8 cellular contexts compared by ENCODE assay signal in genomic region chr9:92762781-92763708, GRCh38. TPM values are rescaled to one million over a fixed set of nuclear protein-coding genes. Genes with fewer than 3 reads are reported as not detected.
DNase-seq lines count a peak whose midpoint lies in the region; ATAC-seq and TF ChIP-seq lines count a peak whose summit lies in the region.

No MANE protein-coding gene starts in this region.

- H3K4me3 ChIP-seq in adrenal gland (peak overlapping the region in 3 of 4 donors; percentile 22 to 97 (median 84)), lower leg skin (ENCODE audit: low read depth, poor library complexity, severe bottlenecking) (peak overlapping the region; percentile 94), transverse colon (peak overlapping the region; percentile 62 to 93 (median 90))

- in situ Hi-C loops in transverse colon (cut with MboI; ENCODE audit: low pct_ligation_motif_present in 1 of 4, low pct_unique_long_range_greater_than_20kb in 1 of 4, low sequenced_read_pairs in 3 of 4), result no loop called here

- H3K9me3 ChIP-seq in adrenal gland (replicated peaks in 1 of 3) (no peaks in the 10 kb centered on the region), transverse colon (no peaks in the 10 kb centered on the region)

- TF ChIP-seq CTCF in adrenal gland (IDR thresholded peaks at IDR 0.05) (no peak), lower leg skin (IDR thresholded peaks at IDR 0.05) (no peak), transverse colon (IDR thresholded peaks at IDR 0.05) (no peak)

- H3K27ac ChIP-seq in adrenal gland, result peak overlapping the region in 3 of 5 donors; percentile 34 to 100 (median 48)
- H3K27ac ChIP-seq in transverse colon, result peak overlapping the region; percentile 80 to 100 (median 92)

- intact Hi-C loops in adrenal gland (cut with DNase I) (loop anchor here (10.0 kb wide), 1 partner anchor 48 kb away; no protein-coding TSS in a partner anchor), lower leg skin (cut with DNase I; ENCODE audit: low total_unique reads) (no loop called here), transverse colon (cut with DNase I; ENCODE audit: low total_unique reads) (no loop called here)

- H3K36me3 ChIP-seq in adrenal gland (replicated peaks in 1 of 2), result no peaks in the 10 kb centered on the region
- no peaks in the 10 kb centered on the region for H3K36me3 ChIP-seq in transverse colon

- ATAC-seq in GM18909 (IDR thresholded peaks at IDR 0.05; ENCODE audit: poor library complexity, unreplicated experiment), result no peak

- TF ChIP-seq POLR2A in adrenal gland (IDR thresholded peaks at IDR 0.05) (no peak), lower leg skin (IDR thresholded peaks at IDR 0.05) (no peak), transverse colon (IDR thresholded peaks at IDR 0.05) (no peak)

- H3K4me1 ChIP-seq in adrenal gland (replicated peaks in 1 of 2), result peaks cover 15 to 48% of the 10 kb centered on the region in 2 donors
- H3K4me1 ChIP-seq in transverse colon, result peaks cover 22 to 52% (median 28%) of the 10 kb centered on the region in 4 donors

- TF ChIP-seq EP300 in transverse colon (IDR thresholded peaks at IDR 0.05; ENCODE audit: low read depth), result no peak

- DNase-seq in activated effector memory CD4-positive, alpha-beta T cell treated with anti-CD3 and anti-CD28 coated beads, Interleukin-2, amount 50 U/mL, for 16 hours, result peak; percentile 64
- DNase-seq in activated effector memory CD4-positive, alpha-beta T cell treated with Interleukin-2 at 50 U/mL for 16 hours, result no peak
- peak in 2 of 7 donors; percentile 26 to 54 for DNase-seq in adrenal gland
- peak in 1 of 2 donors; percentile 84 for DNase-seq in lower leg skin (ENCODE audit: low spot score in 2 of 2)
- no peak for DNase-seq in transverse colon
- no peak for DNase-seq in NCI-H524 (lab: John Stamatoyannopoulos, UW)
- DNase-seq in SW 1271 (lab: John Stamatoyannopoulos, UW), result no peak

- WGBS in adrenal gland, 4 donors, result 39 to 52% (median 50%) methylated on average over 12 to 19 of the region's 19 CpGs
- 35% methylated on average over 19 of the region's 19 CpGs for WGBS in lower leg skin, 2 donors
- 63 to 80% methylated on average over 2 to 19 of the region's 19 CpGs for WGBS in transverse colon (ENCODE audit: low coverage in 1 of 2), 2 donors

- no peaks in the 10 kb centered on the region for H3K27me3 ChIP-seq in adrenal gland
- H3K27me3 ChIP-seq in transverse colon, result no peaks in the 10 kb centered on the region

RNA-seq across cellular contexts. Expression of gene BICD2, which starts 1.6 kb away (rescaled TPM):
- total RNA-seq in adrenal gland (10 to 100 TPM; 20.1 to 33.8 (median 26.2) TPM), lower leg skin (100 to 1,000 TPM; 177 to 182 (median 180) TPM), transverse colon (10 to 100 TPM; 15.7 to 29.3 (median 19.7) TPM)
- 10 to 100 TPM in 2 of 3 donors, 1 to 10 TPM in 1; 9.3 to 14.9 (median 13.0) TPM for polyA plus RNA-seq in adrenal gland

Comparison
In these comparisons a context has a peak if more than half of its experiments do, and no peak if none do; other contexts are left out.
1. RNA of gene BICD2, which starts 1.6 kb away (total RNA-seq): 177 to 182 TPM in lower leg skin; 20.1 to 33.8 TPM in adrenal gland and 15.7 to 29.3 TPM in transverse colon; every median in the first group is over 4 times any median in the second.
2. intact Hi-C loops: an anchor here in adrenal gland (10.0 kb wide); none called in lower leg skin and transverse colon.
3. Peak in every context shown above with its lines, with median percentiles within 50 percentile points of each other: H3K4me3 ChIP-seq.